Comparison of ENCODE assay signal across 1 cellular context in the genomic region with DNA sequence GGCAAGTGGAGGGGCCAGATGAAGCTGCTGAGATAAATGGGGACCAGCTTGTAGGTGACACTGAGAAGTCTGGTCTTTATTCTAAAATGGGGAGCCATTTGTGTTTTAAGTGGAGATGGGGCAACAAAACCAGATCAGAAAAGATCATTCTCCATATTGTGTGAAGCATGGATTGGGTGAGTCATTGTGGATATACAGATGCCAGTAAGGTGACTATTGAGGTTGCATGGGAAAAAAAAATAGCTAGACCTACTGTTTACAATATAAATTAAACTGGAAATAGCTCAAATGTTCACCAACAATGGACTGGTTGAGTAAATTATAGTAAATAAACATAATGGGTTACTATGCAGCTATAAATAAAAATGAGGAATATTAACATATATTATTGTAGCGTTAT.
A peak's percentile ranks its signal among the peaks of the same experiment; 100 is the strongest.
TF ChIP-seq lines count a peak whose summit lies in the region.

No MANE protein-coding gene starts in this region.

TF ChIP-seq in IMR-90, 13 proteins besides CTCF, POLR2A, EP300 and RAD21:
- TF ChIP-seq MAFK (IDR thresholded peaks at IDR 0.05; ENCODE audit: low read depth, low read length) = no peak
- TF ChIP-seq RCOR1 (IDR thresholded peaks at IDR 0.05; ENCODE audit: insufficient replicate concordance, low read length) = no peak
- TF ChIP-seq, protein P1, sequence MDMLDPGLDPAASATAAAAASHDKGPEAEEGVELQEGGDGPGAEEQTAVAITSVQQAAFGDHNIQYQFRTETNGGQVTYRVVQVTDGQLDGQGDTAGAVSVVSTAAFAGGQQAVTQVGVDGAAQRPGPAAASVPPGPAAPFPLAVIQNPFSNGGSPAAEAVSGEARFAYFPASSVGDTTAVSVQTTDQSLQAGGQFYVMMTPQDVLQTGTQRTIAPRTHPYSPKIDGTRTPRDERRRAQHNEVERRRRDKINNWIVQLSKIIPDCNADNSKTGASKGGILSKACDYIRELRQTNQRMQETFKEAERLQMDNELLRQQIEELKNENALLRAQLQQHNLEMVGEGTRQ (IDR thresholded peaks at IDR 0.05; ENCODE audit: low read depth, low read length) = no peak
- TF ChIP-seq CEBPB (IDR thresholded peaks at IDR 0.05; ENCODE audit: low read depth, low read length) = 0 out of 2 replicates have a peak, but pooled peaks have one; percentile 1
- peak; percentile 70 for TF ChIP-seq FOS (IDR thresholded peaks at IDR 0.05; ENCODE audit: low read depth, low read length)
TF ChIP-seq in IMR-90: peak in this region for 2.
